ENCODE assay signal across 7 cellular contexts in the genomic region with DNA sequence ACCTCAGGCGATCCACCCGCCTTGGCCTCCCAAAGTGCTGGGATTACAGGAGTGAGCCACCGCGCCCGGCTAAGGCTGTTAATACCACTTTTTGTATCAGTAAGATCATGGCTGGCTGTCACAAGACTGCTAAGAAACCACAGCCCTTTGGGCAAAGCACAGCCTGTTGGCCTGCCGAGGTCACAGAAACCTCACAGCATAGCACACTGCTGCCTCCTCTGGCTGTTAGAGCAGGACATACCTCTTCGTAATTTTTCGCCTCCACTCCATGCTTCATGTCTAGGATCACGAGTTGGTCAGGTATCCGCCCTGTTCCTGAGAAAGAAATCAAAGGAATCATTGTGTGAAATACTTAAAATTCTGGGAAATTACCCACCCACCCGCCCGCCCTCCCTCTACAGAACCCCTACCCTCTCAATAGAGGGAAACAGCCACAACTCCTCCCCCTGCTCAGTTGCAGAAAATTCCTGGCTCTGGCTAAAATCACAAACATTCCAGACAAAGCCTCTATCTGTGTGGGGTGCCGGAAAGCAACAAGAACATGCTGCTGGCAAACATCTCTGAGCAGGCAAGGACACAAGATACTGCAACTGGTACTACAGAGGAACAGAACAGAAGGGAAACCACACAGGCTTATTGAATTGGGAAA. TPM values are rescaled to one million over a fixed set of nuclear protein-coding genes. Genes with fewer than 3 reads are reported as not detected.
A peak's percentile ranks its signal among the peaks of the same experiment; 100 is the strongest.
DNase-seq lines count a peak whose midpoint lies in the region; ATAC-seq and TF ChIP-seq lines count a peak whose summit lies in the region.

No MANE protein-coding gene starts in this region.

- ATAC-seq in HG03196 (IDR thresholded peaks at IDR 0.05; ENCODE audit: unreplicated experiment) (no peak), GM18868 (IDR thresholded peaks at IDR 0.05; ENCODE audit: unreplicated experiment) (no peak)

- WGBS in prostate gland: 45% methylated on average over 13 of the region's 13 CpGs

- no peaks in the 10 kb centered on the region for H3K36me3 ChIP-seq in prostate gland

- TF ChIP-seq CTCF in astrocyte of the spinal cord (IDR thresholded peaks at IDR 0.05; ENCODE audit: low read depth, low read length) (peak; percentile 68), prostate gland (IDR thresholded peaks at IDR 0.05) (peak in 2 of 4 experiments; percentile 34 to 40)

- intact Hi-C loops in prostate gland (cut with DNase I): no loop called here

- in situ Hi-C loops in astrocyte of the spinal cord (cut with HindIII; ENCODE audit: low sequenced_read_pairs): no loop called here

- H3K4me1 ChIP-seq in prostate gland (replicated peaks): peaks cover 6% of the 10 kb centered on the region

- DNase-seq in HUDEP-2 (lab: John Stamatoyannopoulos, UW; ENCODE audit: unreplicated experiment in 76 of 76) (peak in 50 of 76 experiments; percentile 1 to 70 (median 30)), astrocyte of the spinal cord (ENCODE audit: low read depth, low spot score) (peak; percentile 89), hepatic stellate cell (ENCODE audit: low spot score) (peak; percentile 79), prostate gland (ENCODE audit: low spot score) (peak; percentile 67), NCI-H345 treated with DMSO at 0.1 percent for 48 hours (lab: John Stamatoyannopoulos, UW; ENCODE audit: unreplicated experiment) (no peak)

- no peaks in the 10 kb centered on the region for H3K9me3 ChIP-seq in prostate gland

- no peaks in the 10 kb centered on the region for H3K27me3 ChIP-seq in prostate gland (replicated peaks; ENCODE audit: insufficient read depth)

- no peak overlapping the region for H3K4me3 ChIP-seq in astrocyte of the spinal cord (ENCODE audit: low read depth, low read length)
- H3K4me3 ChIP-seq in prostate gland: no peak overlapping the region

- no peak for TF ChIP-seq POLR2A in prostate gland (IDR thresholded peaks at IDR 0.05)

- peak overlapping the region; percentile 55 to 69 for H3K27ac ChIP-seq in prostate gland

RNA-seq across cellular contexts. Expression of a gene that starts 20.7 kb away (rescaled TPM):
- total RNA-seq in prostate gland: 10 to 100 TPM; 59.5 to 89.8 TPM

RNA-seq across cellular contexts. Expression of a gene that starts 28.9 kb away (rescaled TPM):
- 100 to 1,000 TPM; 320 to 397 TPM for total RNA-seq in prostate gland
